11 cellular contexts compared by ENCODE assay signal in genomic region chr1:18530567-18531502, GRCh38. TPM values are rescaled to one million over a fixed set of nuclear protein-coding genes. Genes with fewer than 3 reads are reported as not detected.
DNase-seq lines count a peak whose midpoint lies in the region; ATAC-seq and TF ChIP-seq lines count a peak whose summit lies in the region.
"Had no signal": no experiment of that assay in that cellular context is flagged by ENCODE, and none has a peak within 500 bp of the region (broad histone marks: within the 10 kb centered on the region; RNA-seq: fewer than 3 reads in every experiment).

No MANE protein-coding gene starts in this region.

- peak; percentile 59 for TF ChIP-seq CTCF in GM12864 (IDR thresholded peaks at IDR 0.05; ENCODE audit: low read depth, low read length, missing control alignments)
- peak; percentile 64 for TF ChIP-seq CTCF in LNCaP clone FGC (IDR thresholded peaks at IDR 0.05; ENCODE audit: control insufficient read depth, extremely low read depth, insufficient read depth)
- peak; percentile 73 for TF ChIP-seq CTCF in WERI-Rb-1 (IDR thresholded peaks at IDR 0.05; ENCODE audit: low read depth, low read length)
- peak in 2 of 3 experiments; percentile 17 to 35 for TF ChIP-seq CTCF in nephron (IDR thresholded peaks at IDR 0.05; ENCODE audit: unreplicated experiment in 3 of 3)
- TF ChIP-seq CTCF in glutamatergic neuron (IDR thresholded peaks at IDR 0.05; ENCODE audit: partially characterized antibody, unreplicated experiment), result no peak

- ATAC-seq in GM18858 (IDR thresholded peaks at IDR 0.05; ENCODE audit: unreplicated experiment), result no peak
- ATAC-seq in GM19351 (IDR thresholded peaks at IDR 0.05; ENCODE audit: unreplicated experiment), result no peak
- no peak for ATAC-seq in activated T-cell treated with anti-CD3 and anti-CD28 coated beads, Interleukin-2, amount 50 U/mL, for 4 hours

- peaks cover 24% of the 10 kb centered on the region for H3K27me3 ChIP-seq in WERI-Rb-1 (ENCODE audit: insufficient read depth, low read depth, severe bottlenecking)

- no peaks in the 10 kb centered on the region for H3K36me3 ChIP-seq in WERI-Rb-1

- H3K4me1 Mint-ChIP-seq in nephron (peaks cover 17% of the 10 kb centered on the region), glutamatergic neuron (ENCODE audit: low read depth, unreplicated experiment) (no peaks in the 10 kb centered on the region)
- no peaks in the 10 kb centered on the region for H3K4me1 Mint-ChIP-seq in activated T-cell treated with anti-CD3 and anti-CD28 coated beads, Interleukin-2, amount 50 U/mL, for 4 hours (ENCODE audit: low read depth)
- H3K4me1 Mint-ChIP-seq: activated naive CD8-positive, alpha-beta T cell treated with anti-CD3 and anti-CD28 coated beads, Interleukin-2, amount 10 ng/mL, durations not matched to agents 7 days and 5 days had no signal

- no peak overlapping the region for H3K27ac Mint-ChIP-seq in nephron
- H3K27ac Mint-ChIP-seq in glutamatergic neuron (ENCODE audit: unreplicated experiment), result no peak overlapping the region
- H3K27ac Mint-ChIP-seq: activated naive CD8-positive, alpha-beta T cell treated with anti-CD3 and anti-CD28 coated beads, Interleukin-2, amount 10 ng/mL, durations not matched to agents 7 days and 5 days had no signal

- H3K4me3 Mint-ChIP-seq in nephron, result no peak overlapping the region
- no peak overlapping the region for H3K4me3 Mint-ChIP-seq in glutamatergic neuron (ENCODE audit: unreplicated experiment)
- no peak overlapping the region for H3K4me3 Mint-ChIP-seq in activated T-cell treated with anti-CD3 and anti-CD28 coated beads, Interleukin-2, amount 50 U/mL, for 4 hours
- H3K4me3 Mint-ChIP-seq: activated naive CD8-positive, alpha-beta T cell treated with anti-CD3 and anti-CD28 coated beads, Interleukin-2, amount 10 ng/mL, durations not matched to agents 7 days and 5 days had no signal

- no peaks in the 10 kb centered on the region for H3K9me3 ChIP-seq in WERI-Rb-1 (ENCODE audit: severe bottlenecking)

- H3K4me3 ChIP-seq in GM12864 (ENCODE audit: low read depth, low read length) (no peak overlapping the region), LNCaP clone FGC (ENCODE audit: low read depth, low read length) (no peak overlapping the region), WERI-Rb-1 (ENCODE audit: low read depth, low read length) (no peak overlapping the region)

- H3K36me3 Mint-ChIP-seq in nephron (ENCODE audit: low read depth), result no peaks in the 10 kb centered on the region
- H3K36me3 Mint-ChIP-seq in glutamatergic neuron (ENCODE audit: unreplicated experiment), result no peaks in the 10 kb centered on the region
- H3K36me3 Mint-ChIP-seq in activated T-cell treated with anti-CD3 and anti-CD28 coated beads, Interleukin-2, amount 50 U/mL, for 4 hours (ENCODE audit: insufficient read depth), result no peaks in the 10 kb centered on the region
- H3K36me3 Mint-ChIP-seq: activated naive CD8-positive, alpha-beta T cell treated with anti-CD3 and anti-CD28 coated beads, Interleukin-2, amount 10 ng/mL, durations not matched to agents 7 days and 5 days had no signal

- DNase-seq in GM12864 (ENCODE audit: low read depth) (no peak), LNCaP clone FGC (ENCODE audit: low read depth) (peak; percentile 32), WERI-Rb-1 (peak; percentile 62), glutamatergic neuron (no peak)
- no peak for DNase-seq in activated T-cell treated with anti-CD3 and anti-CD28 coated beads, Interleukin-2, amount 50 U/mL, for 4 hours
- DNase-seq: activated naive CD8-positive, alpha-beta T cell treated with anti-CD3 and anti-CD28 coated beads, Interleukin-2, amount 10 ng/mL, durations not matched to agents 7 days and 5 days; NCI-H2227 treated with DMSO at 0.1 percent for 48 hours had no signal

- H3K27me3 Mint-ChIP-seq in nephron (ENCODE audit: low read depth) (peaks cover 40% of the 10 kb centered on the region), glutamatergic neuron (ENCODE audit: unreplicated experiment) (peaks cover 8% of the 10 kb centered on the region)
- H3K27me3 Mint-ChIP-seq in activated T-cell treated with anti-CD3 and anti-CD28 coated beads, Interleukin-2, amount 50 U/mL, for 4 hours (ENCODE audit: low read depth), result peaks cover 30% of the 10 kb centered on the region

- H3K9me3 Mint-ChIP-seq in nephron, result no peaks in the 10 kb centered on the region
- no peaks in the 10 kb centered on the region for H3K9me3 Mint-ChIP-seq in glutamatergic neuron (ENCODE audit: unreplicated experiment)
- H3K9me3 Mint-ChIP-seq in activated T-cell treated with anti-CD3 and anti-CD28 coated beads, Interleukin-2, amount 50 U/mL, for 4 hours, result no peaks in the 10 kb centered on the region
- H3K9me3 Mint-ChIP-seq: activated naive CD8-positive, alpha-beta T cell treated with anti-CD3 and anti-CD28 coated beads, Interleukin-2, amount 10 ng/mL, durations not matched to agents 7 days and 5 days had no signal

- H3K27ac ChIP-seq in WERI-Rb-1, result no peak overlapping the region

RNA-seq across cellular contexts. Expression of gene KLHDC7A, which starts 50.1 kb away (rescaled TPM):
- total RNA-seq in glutamatergic neuron (ENCODE audit: unreplicated experiment), result not detected
- not detected for total RNA-seq in activated T-cell treated with anti-CD3 and anti-CD28 coated beads, Interleukin-2, amount 50 U/mL, for 4 hours
- total RNA-seq: activated naive CD8-positive, alpha-beta T cell treated with anti-CD3 and anti-CD28 coated beads, Interleukin-2, amount 10 ng/mL, durations not matched to agents 7 days and 5 days; posterior vena cava had no signal

Comparison
In these comparisons a context has a peak if more than half of its experiments do, and no peak if none do; other contexts are left out.
1. DNase-seq: peak in LNCaP clone FGC (single experiment) and WERI-Rb-1 (single experiment); none in GM12864 (single experiment), glutamatergic neuron (single experiment) and activated T-cell treated with anti-CD3 and anti-CD28 coated beads, Interleukin-2, amount 50 U/mL, for 4 hours (single experiment).